1 cellular context compared by ENCODE assay signal in genomic region chr2:119156891-119157773, GRCh38.
TF ChIP-seq lines count a peak whose summit lies in the region.

No MANE protein-coding gene starts in this region.

TF ChIP-seq in GM23338, 12 proteins besides CTCF, POLR2A, EP300 and RAD21 (continued from another document):
- TF ChIP-seq ZNF462 (CRISPR knock-in tag; IDR thresholded peaks at IDR 0.05) (no peak), ZNF331 (CRISPR knock-in tag; IDR thresholded peaks at IDR 0.05; ENCODE audit: low read depth) (no peak), CREB1 (CRISPR knock-in tag; IDR thresholded peaks at IDR 0.05; ENCODE audit: low read depth) (no peak)
